12 cellular contexts compared by ENCODE assay signal in the genomic region with DNA sequence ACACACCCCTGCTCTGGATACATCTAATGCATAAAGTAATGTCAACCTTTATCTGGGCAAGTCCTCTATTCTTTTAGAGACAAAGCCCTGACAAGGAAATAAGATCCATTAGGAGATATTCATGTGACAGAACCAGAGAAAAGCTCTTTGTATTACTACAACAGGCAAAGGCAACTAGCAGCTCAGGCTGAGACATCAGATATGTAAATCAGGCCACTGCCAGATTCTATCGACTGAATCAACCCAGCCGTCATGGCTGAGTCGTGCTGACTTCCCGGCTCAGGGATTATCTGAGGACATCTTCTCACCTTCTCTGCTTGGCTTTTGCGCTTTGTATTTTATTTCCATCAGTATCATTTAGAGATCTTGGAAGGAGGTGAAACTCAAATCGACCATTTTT.
DNase-seq lines count a peak whose midpoint lies in the region; ATAC-seq lines count a peak whose summit lies in the region.
"Had no signal": no experiment of that assay in that cellular context is flagged by ENCODE, and none has a peak within 500 bp of the region (broad histone marks: within the 10 kb centered on the region; RNA-seq: fewer than 3 reads in every experiment).

No MANE protein-coding gene starts in this region.

- H3K4me1 Mint-ChIP-seq in T-cell: peaks cover 0 to 2% (median 0%) of the 10 kb centered on the region in 3 donors

- no peak for ATAC-seq in T-cell (replicated peaks in 1 of 4)
- ATAC-seq: Panc1 had no signal

- H3K27ac ChIP-seq in angular gyrus (ENCODE audit: low read depth, low read length): peak overlapping the region; percentile 41
- H3K27ac ChIP-seq: skin epidermis, thyroid gland had no signal

- H3K4me3 Mint-ChIP-seq in T-cell: no peak overlapping the region
- H3K4me3 Mint-ChIP-seq: T-helper 1 cell treated with Interleukin-12 subunit alpha and Interleukin-12 subunit beta and Interleukin-4 antibody, amounts not matched to agents 30 μg/mL and 1 μg/mL, for 36 hours had no signal

- no peaks in the 10 kb centered on the region for H3K9me3 Mint-ChIP-seq in T-cell
- H3K9me3 Mint-ChIP-seq: T-helper 1 cell treated with Interleukin-12 subunit alpha and Interleukin-12 subunit beta and Interleukin-4 antibody, amounts not matched to agents 30 μg/mL and 1 μg/mL, for 36 hours had no signal

- POLR2A ChIA-PET in T-cell (lab: Charles Lee): no interaction called here

- peaks cover 46% of the 10 kb centered on the region for H3K36me3 Mint-ChIP-seq in T-cell

- H3K27ac Mint-ChIP-seq in T-cell: no peak overlapping the region
- H3K27ac Mint-ChIP-seq: T-helper 1 cell treated with Interleukin-12 subunit alpha and Interleukin-12 subunit beta and Interleukin-4 antibody, amounts not matched to agents 30 μg/mL and 1 μg/mL, for 36 hours had no signal

- no peaks in the 10 kb centered on the region for H3K27me3 Mint-ChIP-seq in T-cell

- DNase-seq in HS-5 (ENCODE audit: low read depth) (peak; percentile 18), iPS DF 19.7 (ENCODE audit: low read depth, low spot score) (peak; percentile 17), renal cortical epithelial cell (ENCODE audit: low read depth) (peak; percentile 55), NCI-H1417 (lab: John Stamatoyannopoulos, UW) (no peak), NCI-H1105 (lab: John Stamatoyannopoulos, UW) (no peak), T-cell (no peak)
- DNase-seq: NCI-H345, thyroid gland had no signal

- CTCF ChIA-PET in T-cell (lab: Charles Lee): interaction anchor here in 1 of 2 donors (1.2 kb wide), 1 partner anchor 28 kb away, joined by 3 read pairs; no protein-coding TSS in a partner anchor

Comparison
In these comparisons a context has a peak if more than half of its experiments do, and no peak if none do; other contexts are left out.
1. DNase-seq: peak in HS-5 (single experiment), iPS DF 19.7 (single experiment) and renal cortical epithelial cell (single experiment); none in NCI-H1417 (0 of 3), NCI-H1105 (single experiment) and T-cell (0 of 34).